In genomic region chrX:28659269-28659668, GRCh38 we compare ENCODE assay signal across 14 cellular contexts.
DNase-seq lines count a peak whose midpoint lies in the region; ATAC-seq and TF ChIP-seq lines count a peak whose summit lies in the region.
"Had no signal": no experiment of that assay in that cellular context is flagged by ENCODE, and none has a peak within 500 bp of the region (broad histone marks: within the 10 kb centered on the region; RNA-seq: fewer than 3 reads in every experiment).

No MANE protein-coding gene starts in this region.

- peak; percentile 79 for TF ChIP-seq CTCF in H9 (conservative IDR thresholded peaks at IDR 0.05)
- peak; percentile 30 for TF ChIP-seq CTCF in SU-DHL-6 (IDR thresholded peaks at IDR 0.05; ENCODE audit: insufficient read depth, low read length, poor library complexity, severe bottlenecking)
- TF ChIP-seq CTCF in kidney epithelial cell (IDR thresholded peaks at IDR 0.05; ENCODE audit: insufficient read depth, low read length, poor library complexity, severe bottlenecking), result peak; percentile 39

- H4K20me1 ChIP-seq in H9 (ENCODE audit: control insufficient read depth, insufficient read depth, insufficient read length), result no peaks in the 10 kb centered on the region
- H4K20me1 ChIP-seq in SU-DHL-6 (ENCODE audit: low read depth, low read length), result no peaks in the 10 kb centered on the region

- no peak overlapping the region for H4K91ac ChIP-seq in H9 (ENCODE audit: insufficient read length, low read depth, low read length)

- H4K8ac ChIP-seq in H9 (replicated peaks; ENCODE audit: insufficient read length, low read depth, low read length), result no peak overlapping the region

- no peak overlapping the region for H3T11ph ChIP-seq in H9 (ENCODE audit: low read length)

- no peak overlapping the region for H3K27ac ChIP-seq in H9 (ENCODE audit: insufficient read length, low read depth, low read length)
- H3K27ac ChIP-seq in SU-DHL-6 (ENCODE audit: low read depth, low read length), result no peak overlapping the region

- no peak overlapping the region for H2BK5ac ChIP-seq in H9 (ENCODE audit: insufficient read length, low read length)

- H3K9me3 ChIP-seq in H9 (ENCODE audit: control insufficient read depth, low read depth, low read length) (peaks cover 5% of the 10 kb centered on the region), SU-DHL-6 (ENCODE audit: insufficient read depth, low read length) (no peaks in the 10 kb centered on the region)

- H3K36me3 Mint-ChIP-seq in H9 (ENCODE audit: insufficient read depth in 1 of 3, low read depth in 3 of 3), result peaks cover 0 to 11% (median 6%) of the 10 kb centered on the region in 3 experiments; a peak in 5 of 7 replicates
- H3K36me3 Mint-ChIP-seq: activated naive CD8-positive, alpha-beta T cell had no signal

- peaks cover 12 to 46% of the 10 kb centered on the region in 2 experiments for H3K9me3 Mint-ChIP-seq in H9

- H3K36me3 ChIP-seq in SU-DHL-6 (ENCODE audit: low read length), result no peaks in the 10 kb centered on the region
- H3K36me3 ChIP-seq in kidney epithelial cell (ENCODE audit: control insufficient read depth, insufficient read depth, low read length), result no peaks in the 10 kb centered on the region

- H2BK120ac ChIP-seq in H9 (ENCODE audit: low read depth, low read length, poor library complexity, severe bottlenecking), result no peak overlapping the region

- H3K4me1 ChIP-seq in H9 (ENCODE audit: insufficient read depth, low read length), result no peaks in the 10 kb centered on the region

- no peak overlapping the region for H3K9ac ChIP-seq in H9 (ENCODE audit: extremely low read depth, insufficient read length, low read length)
- no peak overlapping the region for H3K9ac ChIP-seq in SU-DHL-6 (ENCODE audit: low read length)

- H3K4me3 Mint-ChIP-seq in H9, result no peak overlapping the region
- H3K4me3 Mint-ChIP-seq: activated naive CD8-positive, alpha-beta T cell; effector memory CD8-positive, alpha-beta T cell had no signal

- H3K79me2 ChIP-seq in H9 (ENCODE audit: insufficient read depth, low read length), result no peaks in the 10 kb centered on the region
- H3K79me2 ChIP-seq in SU-DHL-6 (ENCODE audit: insufficient read depth, low read length), result no peaks in the 10 kb centered on the region

- H3K4me3 ChIP-seq in SU-DHL-6 (ENCODE audit: insufficient read depth, low read length, poor library complexity, severe bottlenecking) (no peak overlapping the region), kidney epithelial cell (ENCODE audit: low read depth, low read length) (no peak overlapping the region)

- H2AFZ ChIP-seq in H9 (ENCODE audit: low read length) (no peak overlapping the region), SU-DHL-6 (ENCODE audit: low read depth, low read length, severe bottlenecking) (no peak overlapping the region)

- H2BK15ac ChIP-seq in H9 (ENCODE audit: low read depth, low read length), result no peak overlapping the region

- no peak overlapping the region for H3K27ac Mint-ChIP-seq in H9
- H3K27ac Mint-ChIP-seq: activated naive CD8-positive, alpha-beta T cell; effector memory CD8-positive, alpha-beta T cell had no signal

- H4K5ac ChIP-seq in H9 (ENCODE audit: insufficient read length, low read depth, low read length), result no peak overlapping the region

- no peak overlapping the region for H3K4ac ChIP-seq in H9 (ENCODE audit: low read depth, low read length)

- no peaks in the 10 kb centered on the region for H3K4me1 Mint-ChIP-seq in H9

- no peak for ATAC-seq in HG02981 (IDR thresholded peaks at IDR 0.05; ENCODE audit: unreplicated experiment)
- ATAC-seq: effector memory CD8-positive, alpha-beta T cell; Right ventricle myocardium inferior had no signal

- no peak overlapping the region for H2AK5ac ChIP-seq in H9 (ENCODE audit: insufficient read length, low read length)

- no peak overlapping the region for H3K23ac ChIP-seq in H9 (ENCODE audit: insufficient read length, low read depth, low read length)

- WGBS in H9 (ENCODE audit: extremely low coverage, insufficient read length, low lambda C conversion rate), result no CpG with 5 or more reads among the region's 23 CpGs

- no peaks in the 10 kb centered on the region for H3K79me1 ChIP-seq in H9 (ENCODE audit: insufficient read depth, low read depth, low read length, poor library complexity, severe bottlenecking)

- H3K56ac ChIP-seq in H9 (ENCODE audit: insufficient read length, low read depth, low read length), result no peak overlapping the region

- H2BK20ac ChIP-seq in H9 (ENCODE audit: low read depth, low read length, poor library complexity, severe bottlenecking), result no peak overlapping the region

- H3K4me2 ChIP-seq in H9 (ENCODE audit: insufficient read depth, insufficient read length, low read length) (no peak overlapping the region), SU-DHL-6 (ENCODE audit: low read depth, low read length, poor library complexity, severe bottlenecking) (no peak overlapping the region)

- no peaks in the 10 kb centered on the region for H3F3A ChIP-seq in SU-DHL-6 (ENCODE audit: insufficient read depth)

- no peak overlapping the region for H3K18ac ChIP-seq in H9 (ENCODE audit: insufficient read length, low read depth, low read length)

- no peak overlapping the region for H3K14ac ChIP-seq in H9 (ENCODE audit: insufficient read depth, low read length)

- no peaks in the 10 kb centered on the region for H3K9me2 ChIP-seq in SU-DHL-6 (replicated peaks; ENCODE audit: insufficient read depth, low read length)

- no peaks in the 10 kb centered on the region for H3K23me2 ChIP-seq in H9 (ENCODE audit: insufficient read length, low read depth, low read length, poor library complexity, severe bottlenecking)

- peaks cover 2% of the 10 kb centered on the region; the same call in 1 of the 2 replicates for H3K27me3 Mint-ChIP-seq in H9 (ENCODE audit: low read depth)
- H3K27me3 Mint-ChIP-seq: activated naive CD8-positive, alpha-beta T cell; effector memory CD8-positive, alpha-beta T cell had no signal

- H3K27me3 ChIP-seq in H9 (ENCODE audit: insufficient read depth, low read length) (no peaks in the 10 kb centered on the region), SU-DHL-6 (ENCODE audit: low read length) (no peaks in the 10 kb centered on the region), kidney epithelial cell (ENCODE audit: control insufficient read depth, insufficient read depth, low read length) (no peaks in the 10 kb centered on the region)

- DNase-seq in DMS 273 (lab: John Stamatoyannopoulos, UW; ENCODE audit: unreplicated experiment), result peak; percentile 5
- no peak for DNase-seq in DMS 273 treated with DMSO at 0.1 percent for 48 hours (lab: John Stamatoyannopoulos, UW)
- peak; percentile 39 for DNase-seq in H9
- DNase-seq in kidney epithelial cell (ENCODE audit: low read depth), result no peak
- DNase-seq in Kasumi-1 (lab: John Stamatoyannopoulos, UW), result no peak
- no peak for DNase-seq in NOMO-1 treated with DMSO at 0.1 percent for 48 hours (lab: John Stamatoyannopoulos, UW; ENCODE audit: unreplicated experiment)
- DNase-seq: 8988T; activated CD4-positive, alpha-beta T cell treated with anti-CD3 and anti-CD28 coated beads, Interleukin-2, amount 50 U/mL, for 1 hour; effector memory CD8-positive, alpha-beta T cell; NCI-H187 treated with DMSO at 0.1 percent for 48 hours had no signal

- no peak overlapping the region for H2BK12ac ChIP-seq in H9 (ENCODE audit: insufficient read length, low read depth, low read length)

Comparison
In these comparisons a context has a peak if more than half of its experiments do, and no peak if none do; other contexts are left out.
1. DNase-seq: peak in DMS 273 (single experiment) and H9 (single experiment); none in DMS 273 treated with DMSO at 0.1 percent for 48 hours (single experiment), kidney epithelial cell (single experiment), Kasumi-1 (0 of 2) and NOMO-1 treated with DMSO at 0.1 percent for 48 hours (single experiment).
2. Peak in every context shown above with its lines, with median percentiles within 50 percentile points of each other: CTCF ChIP-seq.